Comparison of ENCODE assay signal across 6 cellular contexts in genomic region chr2:58180175-58180574, GRCh38.
DNase-seq lines count a peak whose midpoint lies in the region; ATAC-seq, FAIRE-seq and TF ChIP-seq lines count a peak whose summit lies in the region.
"Not testable (repeated sequence)": the region's sequence is repeated elsewhere in the genome, so short reads cannot be mapped to it uniquely, and the experiment has no call there.

No MANE protein-coding gene starts in this region.

- peaks cover 12% of the 10 kb centered on the region for H3K4me1 ChIP-seq in A549
- H3K4me1 ChIP-seq in HEK293 (ENCODE audit: control insufficient read depth, insufficient read depth, low read length); K562 (replicated peaks in 1 of 2; ENCODE audit: control insufficient read depth in 2 of 2, insufficient read depth in 2 of 2, low read length in 2 of 2); HepG2 (ENCODE audit: insufficient read depth, low read length): not testable (repeated sequence)

- H3K9me3 ChIP-seq in A549; HEK293 (ENCODE audit: control insufficient read depth, insufficient read depth, low read depth, low read length); K562 (replicated peaks; ENCODE audit: control insufficient read depth, insufficient read depth, low read depth, low read length); HepG2 (ENCODE audit: low read length): not testable (repeated sequence)

- H3K4me2 ChIP-seq in A549; K562 (ENCODE audit: insufficient read depth, low read length); HepG2 (ENCODE audit: low read depth, low read length): not testable (repeated sequence)

- in situ Hi-C loops in K562 (cut with MboI); HepG2 (cut with HindIII; ENCODE audit: extremely low pct_ligation_motif_present, low pct_unique_long_range_greater_than_20kb): not testable (repeated sequence)

- DNase-seq in A549 (ENCODE audit: low read depth in 1 of 2, low spot score in 1 of 2); K562 (ENCODE audit: extremely low read depth in 1 of 4, low spot score in 3 of 4); HepG2 (ENCODE audit: low spot score): not testable (repeated sequence)
- peak; percentile 5 for DNase-seq in Right ventricle myocardium inferior (ENCODE audit: missing footprints)

- H3K9me1 ChIP-seq in K562 (ENCODE audit: control insufficient read depth, insufficient read depth, low read length) = not testable (repeated sequence)

- not testable (repeated sequence) for H2AFZ ChIP-seq in K562 (ENCODE audit: low read depth, low read length); HepG2 (ENCODE audit: low read length)

- not testable (repeated sequence) for H3K36me3 ChIP-seq in HEK293 (ENCODE audit: control insufficient read depth in 2 of 2, insufficient read depth in 1 of 2, low read length in 2 of 2); K562 (ENCODE audit: control insufficient read depth, insufficient read depth, low read length); HepG2 (replicated peaks in 1 of 2; ENCODE audit: control insufficient read depth in 1 of 2, insufficient read depth in 2 of 2, low read length in 2 of 2)

- TF ChIP-seq POLR2A in A549 (IDR thresholded peaks at IDR 0.05; ENCODE audit: low read length); K562 (conservative IDR thresholded peaks at IDR 0.05); HepG2 (IDR thresholded peaks at IDR 0.05; ENCODE audit: insufficient read depth in 1 of 2, low read depth in 2 of 2, low read length in 2 of 2): not testable (repeated sequence)

- not testable (repeated sequence) for H3K27ac ChIP-seq in A549; HEK293 (ENCODE audit: extremely low read depth, low read depth, low read length); K562 (ENCODE audit: extremely low read depth, low read depth, low read length); HepG2 (ENCODE audit: extremely low read length, insufficient read depth, low read length)

- not testable (repeated sequence) for TF ChIP-seq RAD21 in A549 (conservative IDR thresholded peaks at IDR 0.05 in 1 of 2, IDR thresholded peaks at IDR 0.05 in 1 of 2); K562 (CRISPR knock-in tag; conservative IDR thresholded peaks at IDR 0.05 in 1 of 2, IDR thresholded peaks at IDR 0.05 in 1 of 2); HepG2 (CRISPR knock-in tag; IDR thresholded peaks at IDR 0.05)

- intact Hi-C loops in K562 (cut with micrococcal nuclease); Right ventricle myocardium inferior (cut with DNase I); HepG2 (cut with micrococcal nuclease; ENCODE audit: unreplicated experiment): not testable (repeated sequence)

- CTCF ChIA-PET in A549 (lab: Yijun Ruan, JAX); HEK293 (lab: Yijun Ruan, JAX); K562 (lab: Yijun Ruan, JAX; ENCODE audit: low intra/inter-chr PET ratio); HepG2 (lab: Yijun Ruan, JAX; ENCODE audit: low intra/inter-chr PET ratio, low total read pairs): not testable (repeated sequence)

- not testable (repeated sequence) for TF ChIP-seq CTCF in A549 (IDR thresholded peaks at IDR 0.05); HEK293 (tag by site-specific recombination; IDR thresholded peaks at IDR 0.05); K562 (IDR thresholded peaks at IDR 0.05 in 2 of 3, conservative IDR thresholded peaks at IDR 0.05 in 1 of 3; ENCODE audit: insufficient read depth in 2 of 3, low read depth in 1 of 3, low read length in 3 of 3); HepG2 (CRISPR knock-in tag; IDR thresholded peaks at IDR 0.05)

- not testable (repeated sequence) for TF ChIP-seq EP300 in A549 (IDR thresholded peaks at IDR 0.05); K562 (IDR thresholded peaks at IDR 0.05; ENCODE audit: low read length); HepG2 (IDR thresholded peaks at IDR 0.05; ENCODE audit: low read depth in 2 of 2, low read length in 2 of 2); HepG2 (CRISPR knock-in tag; IDR thresholded peaks at IDR 0.05; ENCODE audit: borderline replicate concordance)

- H3K4me3 ChIP-seq in A549; HEK293 (ENCODE audit: low read depth, low read length); K562; HepG2 (replicated peaks in 1 of 3; ENCODE audit: insufficient read depth in 1 of 3, low read depth in 2 of 3, low read length in 3 of 3): not testable (repeated sequence)

- H3K27me3 ChIP-seq in K562 (ENCODE audit: control insufficient read depth in 2 of 2, insufficient read depth in 2 of 2, low read length in 2 of 2); HepG2 (ENCODE audit: control insufficient read depth in 1 of 2, insufficient read depth in 2 of 2, low read length in 2 of 2): not testable (repeated sequence)

- not testable (repeated sequence) for H3K9ac ChIP-seq in K562 (ENCODE audit: insufficient read depth in 1 of 2, low read depth in 2 of 2, low read length in 2 of 2); HepG2 (ENCODE audit: insufficient read depth, low read depth, low read length)

- BruUV-seq in K562 (replicated peaks; lab: Mats Ljungman, UMichigan); HepG2 (replicated peaks; lab: Mats Ljungman, UMichigan): not testable (repeated sequence)

- POLR2A ChIA-PET in A549 (lab: Yijun Ruan, JAX); HEK293 (lab: Yijun Ruan, JAX); K562 (lab: Yijun Ruan, JAX); HepG2 (lab: Yijun Ruan, JAX): not testable (repeated sequence)

- not testable (repeated sequence) for ATAC-seq in A549, SK-N-SH treated with all-trans-retinoic acid at 6 μM for 48 hours, K562, Right ventricle myocardium inferior, HepG2

- not testable (repeated sequence) for FAIRE-seq in A549 (lab: Jason Lieb, UNC); K562 (lab: Jason Lieb, UNC); HepG2 (lab: Jason Lieb, UNC)

- 85% methylated on average over 3 of the region's 3 CpGs for WGBS in A549 (ENCODE audit: missing lambda C conversion rate)
- 87% methylated on average over 3 of the region's 3 CpGs for WGBS in K562 (ENCODE audit: insufficient coverage, low coverage, missing lambda C conversion rate)
- 97% methylated on average over 3 of the region's 3 CpGs for WGBS in HepG2 (ENCODE audit: low lambda C conversion rate)

- H3K79me2 ChIP-seq in K562 (ENCODE audit: control insufficient read depth, insufficient read depth, low read length); HepG2 (ENCODE audit: insufficient read depth, low read length): not testable (repeated sequence)

- H4K20me1 ChIP-seq in K562 (replicated peaks; ENCODE audit: control insufficient read depth, insufficient read depth, low read length); HepG2 (ENCODE audit: insufficient read depth, low read length): not testable (repeated sequence)

TF ChIP-seq in A549, 52 proteins besides CTCF, POLR2A, EP300 and RAD21:
- peak; percentile 57; the same call in 1 of the 2 replicates for TF ChIP-seq KDM1A (IDR thresholded peaks at IDR 0.05; ENCODE audit: low read depth)

TF ChIP-seq in HEK293, 187 proteins besides CTCF, POLR2A, EP300 and RAD21:
- TF ChIP-seq ZNF146 (tag by site-specific recombination; IDR thresholded peaks at IDR 0.05) = peak; percentile 84

TF ChIP-seq in SK-N-SH treated with all-trans-retinoic acid at 6 μM for 48 hours, 23 proteins besides CTCF, POLR2A, EP300 and RAD21:
- TF ChIP-seq ZNF8 (CRISPR knock-in tag; IDR thresholded peaks at IDR 0.05) = peak; percentile 53; the same call in 1 of the 2 replicates

TF ChIP-seq in K562, 482 proteins besides CTCF, POLR2A, EP300 and RAD21:
- TF ChIP-seq KDM1A (IDR thresholded peaks at IDR 0.05) (peak in 1 of 2 experiments; percentile 11; a peak in 1 of 4 replicates), ZNF146 (CRISPR knock-in tag; IDR thresholded peaks at IDR 0.05; ENCODE audit: unreplicated experiment) (peak; percentile 92), RBM25 (IDR thresholded peaks at IDR 0.05; ENCODE audit: low read depth, low read length, severe bottlenecking) (peak; percentile 45), BCOR (IDR thresholded peaks at IDR 0.05) (peak; percentile 36; the same call in 1 of the 2 replicates)

TF ChIP-seq in HepG2, 621 proteins besides CTCF, POLR2A, EP300 and RAD21:
- TF ChIP-seq ZMYM3 (CRISPR knock-in tag; IDR thresholded peaks at IDR 0.05) = 0 out of 2 replicates have a peak, but pooled peaks have one; percentile 17
- TF ChIP-seq ZMYM2 (CRISPR knock-in tag; IDR thresholded peaks at IDR 0.05) = 0 out of 2 replicates have a peak, but pooled peaks have one; percentile 28
